ENCODE assay signal across 28 cellular contexts in the genomic region with DNA sequence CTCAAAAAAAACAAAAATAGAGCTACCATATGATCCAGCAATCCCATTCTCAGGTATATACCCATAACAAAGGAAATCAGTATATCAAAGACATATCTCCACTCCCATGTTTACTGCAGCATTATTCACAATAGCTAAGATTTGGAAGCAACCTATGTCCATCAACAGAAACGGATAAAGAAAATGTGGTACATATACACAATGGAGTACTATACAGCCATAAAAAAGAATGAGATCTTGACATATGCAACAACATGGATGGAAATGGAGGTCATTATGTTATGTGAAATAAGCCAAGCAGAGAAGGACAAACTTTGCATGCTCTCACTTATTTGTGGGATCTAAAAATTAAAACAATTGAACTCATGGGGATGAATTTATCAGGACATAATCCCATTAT.
"Had no signal": no experiment of that assay in that cellular context is flagged by ENCODE, and none has a peak within 500 bp of the region (broad histone marks: within the 10 kb centered on the region; RNA-seq: fewer than 3 reads in every experiment).

No MANE protein-coding gene starts in this region.

- H3K4me1 ChIP-seq: ascending aorta, breast epithelium, colonic mucosa had no signal

- H3K27ac ChIP-seq: ascending aorta, breast epithelium, cardiac muscle cell, colonic mucosa, epithelial cell of prostate, esophagus squamous epithelium, gastroesophageal sphincter, heart right ventricle, hepatocyte had no signal

- H3K9me3 ChIP-seq: colonic mucosa had no signal

- H3K27me3 ChIP-seq: ascending aorta, breast epithelium, cardiac muscle cell, colonic mucosa, esophagus squamous epithelium, gastroesophageal sphincter, heart right ventricle, hepatocyte had no signal

- DNase-seq: activated CD4-positive, alpha-beta memory T cell treated with anti-CD3 and anti-CD28 coated beads, Interleukin-2, amount 10 ng/mL, durations not matched to agents 7 days and 5 days; activated CD4-positive, alpha-beta T cell treated with anti-CD3 and anti-CD28 coated beads for 1 hour; activated CD4-positive, alpha-beta T cell treated with anti-CD3 and anti-CD28 coated beads for 4 hours; activated CD4-positive, alpha-beta T cell treated with anti-CD3 and anti-CD28 coated beads, Interleukin-2, amount 10 ng/mL, durations not matched to agents 7 days and 5 days; activated CD4-positive, alpha-beta T cell treated with anti-CD3 and anti-CD28 coated beads, Interleukin-2, amount 50 U/mL, for 4 hours; activated CD8-positive, alpha-beta memory T cell treated with anti-CD3 and anti-CD28 coated beads, Interleukin-2, amount 50 U/mL, for 48 hours; activated gamma-delta T cell; activated naive CD4-positive, alpha-beta T cell; activated naive CD4-positive, alpha-beta T cell treated with anti-CD3 and anti-CD28 coated beads, Interleukin-2, amount 10 ng/mL, durations not matched to agents 7 days and 5 days; activated naive CD8-positive, alpha-beta T cell treated with anti-CD3 and anti-CD28 coated beads, Interleukin-2, amount 10 ng/mL, durations not matched to agents 7 days and 5 days; activated T-cell treated with anti-CD3 and anti-CD28 coated beads for 4 hours; activated T-cell treated with anti-CD3 and anti-CD28 coated beads, Interleukin-2, amount 50 U/mL, for 24 hours; activated T-cell treated with anti-CD3 and anti-CD28 coated beads, Interleukin-2, amount 50 U/mL, for 72 hours; central memory CD4-positive, alpha-beta T cell; cerebellar nuclear complex; colonic mucosa; effector CD8-positive, alpha-beta T cell; esophagus squamous epithelium; foreskin melanocyte; heart right ventricle had no signal

- H2AFZ ChIP-seq: hepatocyte had no signal

- H3K36me3 ChIP-seq: ascending aorta, breast epithelium, cardiac muscle cell, colonic mucosa, esophagus squamous epithelium, gastroesophageal sphincter, heart right ventricle had no signal

- FAIRE-seq: endothelial cell of umbilical vein had no signal

- H3K4me2 ChIP-seq: hepatocyte had no signal

- H3K4me3 ChIP-seq: ascending aorta, breast epithelium, cardiac muscle cell, colonic mucosa, esophagus squamous epithelium, gastroesophageal sphincter, heart right ventricle, hepatocyte had no signal

- ATAC-seq: activated naive CD4-positive, alpha-beta T cell treated with anti-CD3 and anti-CD28 coated beads, Interleukin-2, amount 50 U/mL, for 72 hours; activated T-cell treated with anti-CD3 and anti-CD28 coated beads, Interleukin-2, amount 50 U/mL, for 72 hours; gastroesophageal sphincter; heart right ventricle had no signal
